Comparison of ENCODE assay signal across 16 cellular contexts in the genomic region with DNA sequence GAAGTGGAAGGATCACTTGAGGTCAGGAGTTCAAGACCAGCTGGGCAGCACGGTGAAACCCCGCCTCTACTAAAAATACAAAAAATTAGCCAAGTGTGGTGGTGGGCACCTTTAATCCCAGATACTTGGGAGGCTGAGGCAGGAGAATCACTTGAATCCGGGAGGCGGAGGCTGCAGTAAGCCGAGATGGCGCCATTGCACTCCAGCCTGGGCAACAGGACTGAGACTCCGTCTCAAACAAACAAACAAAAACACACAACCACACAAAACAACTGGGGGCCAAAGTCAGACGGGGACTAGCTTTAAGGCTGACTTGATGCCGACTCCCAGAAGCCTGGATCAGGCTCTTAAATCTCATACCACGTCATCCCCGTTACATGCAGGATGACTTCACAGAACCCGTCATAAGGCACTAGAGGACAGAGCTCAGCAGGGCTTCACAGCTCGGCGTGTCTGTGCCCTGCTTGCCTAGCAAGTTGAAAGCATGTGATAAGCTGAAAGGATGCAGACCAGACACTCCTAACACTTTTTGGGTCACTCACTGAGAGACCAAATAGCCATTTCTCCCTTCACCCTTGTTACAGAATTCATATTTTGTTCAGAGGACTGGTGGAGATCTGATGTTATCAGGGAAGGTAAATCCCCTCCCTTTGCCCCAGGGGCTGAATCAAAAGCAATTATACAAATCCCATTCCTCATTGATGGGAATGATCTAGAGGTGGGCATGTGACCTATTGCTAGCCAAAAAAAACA.
A peak's percentile ranks its signal among the peaks of the same experiment; 100 is the strongest.
DNase-seq lines count a peak whose midpoint lies in the region; ATAC-seq and TF ChIP-seq lines count a peak whose summit lies in the region.
"Had no signal": no experiment of that assay in that cellular context is flagged by ENCODE, and none has a peak within 500 bp of the region (broad histone marks: within the 10 kb centered on the region; RNA-seq: fewer than 3 reads in every experiment).

No MANE protein-coding gene starts in this region.

- H3K9me3 Mint-ChIP-seq in Caco-2 (ENCODE audit: unreplicated experiment), result no peaks in the 10 kb centered on the region
- peaks cover 11% of the 10 kb centered on the region for H3K9me3 Mint-ChIP-seq in glutamatergic neuron (ENCODE audit: unreplicated experiment)

- no peak for DNase-seq in Caco-2
- DNase-seq in Panc1 (ENCODE audit: low read depth, low spot score), result no peak
- DNase-seq in glutamatergic neuron, result no peak
- DNase-seq in kidney tubule cell (ENCODE audit: low spot score), result no peak
- DNase-seq in stimulated activated CD4-positive, alpha-beta T cell treated with anti-CD3 and anti-CD28 coated beads, Interleukin-12 subunit alpha, Interleukin-12 subunit beta, amount 100 ng/mL, for 4 hours, result no peak
- DNase-seq: activated CD8-positive, alpha-beta memory T cell treated with anti-CD3 and anti-CD28 coated beads, Interleukin-2, amount 10 ng/mL, durations not matched to agents 7 days and 5 days; activated naive CD8-positive, alpha-beta T cell treated with anti-CD3 and anti-CD28 coated beads, Interleukin-2, amount 10 ng/mL, durations not matched to agents 7 days and 5 days; CD4-positive, alpha-beta memory T cell; KG1; left cardiac atrium; NCI-H2107; T1000 had no signal

- no peaks in the 10 kb centered on the region for H3K27me3 Mint-ChIP-seq in Caco-2 (ENCODE audit: insufficient read depth, unreplicated experiment)
- H3K27me3 Mint-ChIP-seq in glutamatergic neuron (ENCODE audit: unreplicated experiment), result peaks cover 10% of the 10 kb centered on the region
- H3K27me3 Mint-ChIP-seq: activated CD8-positive, alpha-beta memory T cell treated with anti-CD3 and anti-CD28 coated beads, Interleukin-2, amount 10 ng/mL, durations not matched to agents 7 days and 5 days; activated naive CD8-positive, alpha-beta T cell treated with anti-CD3 and anti-CD28 coated beads, Interleukin-2, amount 10 ng/mL, durations not matched to agents 7 days and 5 days had no signal

- H3K4me3 Mint-ChIP-seq in Caco-2 (ENCODE audit: unreplicated experiment) (no peak overlapping the region), glutamatergic neuron (ENCODE audit: unreplicated experiment) (peak overlapping the region; percentile 38)
- H3K4me3 Mint-ChIP-seq: activated CD8-positive, alpha-beta memory T cell treated with anti-CD3 and anti-CD28 coated beads, Interleukin-2, amount 10 ng/mL, durations not matched to agents 7 days and 5 days; activated naive CD8-positive, alpha-beta T cell treated with anti-CD3 and anti-CD28 coated beads, Interleukin-2, amount 10 ng/mL, durations not matched to agents 7 days and 5 days; CD4-positive, alpha-beta memory T cell had no signal

- BruUV-seq in Caco-2 (replicated peaks; lab: Mats Ljungman, UMichigan) (no TSS peak), Panc1 (replicated peaks; lab: Mats Ljungman, UMichigan) (no TSS peak)

- intact Hi-C loops in Caco-2 (cut with micrococcal nuclease; ENCODE audit: unreplicated experiment), result loop anchor here (5.0 kb wide), 1 partner anchor 70 kb away; no protein-coding TSS in a partner anchor
- intact Hi-C loops in Panc1 (cut with micrococcal nuclease; ENCODE audit: unreplicated experiment), result no loop called here

- H3K4me1 Mint-ChIP-seq in Caco-2 (ENCODE audit: low read depth, unreplicated experiment) (peaks cover 36% of the 10 kb centered on the region), glutamatergic neuron (ENCODE audit: low read depth, unreplicated experiment) (peaks cover 40% of the 10 kb centered on the region)

- H3K4me1 ChIP-seq in Caco-2, result peaks cover 29% of the 10 kb centered on the region
- H3K4me1 ChIP-seq in Panc1 (ENCODE audit: control insufficient read depth, insufficient read depth, low read length), result peaks cover 21% of the 10 kb centered on the region
- peaks cover 13 to 22% (median 17%) of the 10 kb centered on the region in 3 donors for H3K4me1 ChIP-seq in skeletal muscle tissue (ENCODE audit: control insufficient read depth in 3 of 3, insufficient read depth in 3 of 3, low read length in 3 of 3)

- no peaks in the 10 kb centered on the region for H3K27me3 ChIP-seq in Caco-2 (replicated peaks; ENCODE audit: control insufficient read depth, insufficient read depth, low read length)
- no peaks in the 10 kb centered on the region for H3K27me3 ChIP-seq in Panc1 (ENCODE audit: control insufficient read depth, insufficient read depth, low read length)
- H3K27me3 ChIP-seq in skeletal muscle tissue (ENCODE audit: control insufficient read depth in 3 of 3, insufficient read depth in 3 of 3, low read length in 3 of 3), result no peaks in the 10 kb centered on the region
- H3K27me3 ChIP-seq: gastroesophageal sphincter had no signal

- H3K9ac ChIP-seq in skeletal muscle tissue (ENCODE audit: low read depth in 1 of 3, low read length in 3 of 3), result no peak overlapping the region

- no peak overlapping the region for H3K27ac ChIP-seq in Panc1 (ENCODE audit: low read length)
- H3K27ac ChIP-seq in skeletal muscle tissue (ENCODE audit: low read depth, low read length), result peak overlapping the region; percentile 69

- POLR2A ChIA-PET in Caco-2 (lab: Charles Lee) (no interaction called here), Panc1 (lab: Charles Lee) (interaction anchor here (0.5 kb wide), 1 partner anchor 91 kb away, joined by 10 read pairs; no protein-coding TSS in a partner anchor)

- H3K4me3 ChIP-seq in Caco-2 (ENCODE audit: low read depth, low read length), result no peak overlapping the region
- H3K4me3 ChIP-seq in Panc1 (ENCODE audit: low read depth in 2 of 2, low read length in 2 of 2), result no peak overlapping the region
- H3K4me3 ChIP-seq in skeletal muscle tissue (ENCODE audit: low read length in 3 of 3), result no peak overlapping the region
- H3K4me3 ChIP-seq: gastroesophageal sphincter had no signal

- H3K9me3 ChIP-seq in Caco-2 (no peaks in the 10 kb centered on the region), Panc1 (ENCODE audit: control insufficient read depth, insufficient read depth, low read depth, low read length) (no peaks in the 10 kb centered on the region), skeletal muscle tissue (ENCODE audit: control insufficient read depth in 3 of 3, low read length in 3 of 3) (no peaks in the 10 kb centered on the region)
- H3K9me3 ChIP-seq: gastroesophageal sphincter had no signal

- CTCF ChIA-PET in Caco-2 (lab: Charles Lee) (no interaction called here), Panc1 (lab: Charles Lee) (no interaction called here)

- H3K27ac Mint-ChIP-seq in Caco-2 (ENCODE audit: unreplicated experiment) (peak overlapping the region; percentile 6), glutamatergic neuron (ENCODE audit: unreplicated experiment) (peak overlapping the region; percentile 83)
- H3K27ac Mint-ChIP-seq: activated CD8-positive, alpha-beta memory T cell treated with anti-CD3 and anti-CD28 coated beads, Interleukin-2, amount 10 ng/mL, durations not matched to agents 7 days and 5 days; activated naive CD8-positive, alpha-beta T cell treated with anti-CD3 and anti-CD28 coated beads, Interleukin-2, amount 10 ng/mL, durations not matched to agents 7 days and 5 days; CD4-positive, alpha-beta memory T cell had no signal

- 0 out of 2 replicates have a peak, but pooled peaks have one; percentile 11 for ATAC-seq in Panc1
- no peak for ATAC-seq in GM21786 (IDR thresholded peaks at IDR 0.05; ENCODE audit: unreplicated experiment)
- ATAC-seq in HG03045 (IDR thresholded peaks at IDR 0.05; ENCODE audit: unreplicated experiment), result no peak
- ATAC-seq: activated CD8-positive, alpha-beta memory T cell treated with anti-CD3 and anti-CD28 coated beads, Interleukin-2, amount 10 ng/mL, durations not matched to agents 7 days and 5 days; gastroesophageal sphincter had no signal

- in situ Hi-C loops in Panc1 (cut with HindIII; ENCODE audit: low pct_unique_long_range_greater_than_20kb, low sequenced_read_pairs), result no loop called here

- no peaks in the 10 kb centered on the region for H3K36me3 ChIP-seq in Caco-2 (ENCODE audit: control insufficient read depth, insufficient read depth, low read length)
- no peaks in the 10 kb centered on the region for H3K36me3 ChIP-seq in Panc1 (ENCODE audit: control insufficient read depth, insufficient read depth, low read length)
- no peaks in the 10 kb centered on the region for H3K36me3 ChIP-seq in skeletal muscle tissue (ENCODE audit: control insufficient read depth in 3 of 3, insufficient read depth in 3 of 3, low read length in 3 of 3)
- H3K36me3 ChIP-seq: gastroesophageal sphincter had no signal

- TF ChIP-seq CTCF in Caco-2 (IDR thresholded peaks at IDR 0.05; ENCODE audit: insufficient read depth in 1 of 2, low read depth in 1 of 2, low read length in 1 of 2, severe bottlenecking in 1 of 2, unreplicated experiment in 1 of 2), result no peak
- no peak for TF ChIP-seq CTCF in Panc1 (IDR thresholded peaks at IDR 0.05)
- TF ChIP-seq CTCF in glutamatergic neuron (IDR thresholded peaks at IDR 0.05; ENCODE audit: partially characterized antibody, unreplicated experiment), result no peak

- peaks cover 7% of the 10 kb centered on the region for H3K36me3 Mint-ChIP-seq in Caco-2 (ENCODE audit: insufficient read depth, unreplicated experiment)
- no peaks in the 10 kb centered on the region for H3K36me3 Mint-ChIP-seq in glutamatergic neuron (ENCODE audit: unreplicated experiment)
